Comparison of ENCODE assay signal across 13 cellular contexts in genomic region chr6:6613103-6613718, GRCh38. TPM values are rescaled to one million over a fixed set of nuclear protein-coding genes. Genes with fewer than 3 reads are reported as not detected.
A peak's percentile ranks its signal among the peaks of the same experiment; 100 is the strongest.
DNase-seq lines count a peak whose midpoint lies in the region; ATAC-seq and TF ChIP-seq lines count a peak whose summit lies in the region.
"Not testable (repeated sequence)": the region's sequence is repeated elsewhere in the genome, so short reads cannot be mapped to it uniquely, and the experiment has no call there.
"Had no signal": no experiment of that assay in that cellular context is flagged by ENCODE, and none has a peak within 500 bp of the region (broad histone marks: within the 10 kb centered on the region; RNA-seq: fewer than 3 reads in every experiment).

No MANE protein-coding gene starts in this region.

- H3K9me3 ChIP-seq in CD4-positive, alpha-beta memory T cell (ENCODE audit: control insufficient read depth in 1 of 2, low read length in 2 of 2), result not testable (repeated sequence)

- POLR2A ChIA-PET in CD4-positive, alpha-beta memory T cell (lab: Charles Lee; ENCODE audit: partially characterized antibody), result interaction anchor here (0.9 to 3.2 kb wide), 8 partner anchors 9 to 64 kb away, joined by 3 to 18 read pairs (median 6); partner anchors contain the start of gene LY86
- POLR2A ChIA-PET in T-cell (lab: Charles Lee), result interaction anchor here in 1 of 2 donors (0.6 to 1.6 kb wide), 4 partner anchors 20 to 1206 kb away, joined by 4 to 6 read pairs (median 4); no protein-coding TSS in a partner anchor
- POLR2A ChIA-PET in activated CD4-positive, alpha-beta memory T cell treated with anti-CD3 and anti-CD28 coated beads, Interleukin-2, amount 10 ng/mL, durations not matched to agents 7 days and 5 days (lab: Charles Lee), result interaction anchor here (1.1 to 5.0 kb wide), 9 partner anchors 8 to 495 kb away, joined by 3 to 42 read pairs (median 6); partner anchors contain the start of gene RREB1

- H3K4me3 Mint-ChIP-seq in CD4-positive, alpha-beta memory T cell, result peak overlapping the region in 4 of 8 donors; percentile 12 to 89 (median 84)
- peak overlapping the region in 1 of 3 donors; percentile 84 for H3K4me3 Mint-ChIP-seq in T-cell
- H3K4me3 Mint-ChIP-seq in activated CD4-positive, alpha-beta memory T cell treated with anti-CD3 and anti-CD28 coated beads, Interleukin-2, amount 10 ng/mL, durations not matched to agents 7 days and 5 days; natural killer cell: not testable (repeated sequence)
- peak overlapping the region; percentile 68 for H3K4me3 Mint-ChIP-seq in activated naive CD4-positive, alpha-beta T cell treated with anti-CD3 and anti-CD28 coated beads, Interleukin-2, amount 10 ng/mL, durations not matched to agents 7 days and 5 days

- not testable (repeated sequence) for TF ChIP-seq CTCF in dorsolateral prefrontal cortex (IDR thresholded peaks at IDR 0.05 in 54 of 56, conservative IDR thresholded peaks at IDR 0.05 in 2 of 56; ENCODE audit: low read depth in 1 of 56, partially characterized antibody in 56 of 56); natural killer cell (IDR thresholded peaks at IDR 0.05)

- ATAC-seq in T-cell (replicated peaks in 1 of 4); natural killer cell: not testable (repeated sequence)

- H3K27ac ChIP-seq in CD4-positive, alpha-beta memory T cell (ENCODE audit: low read depth, low read length), result not testable (repeated sequence)
- peak overlapping the region in 36 of 59 donors; percentile 4 to 89 (median 57) for H3K27ac ChIP-seq in dorsolateral prefrontal cortex

- H3K4me1 ChIP-seq in CD4-positive, alpha-beta memory T cell (ENCODE audit: insufficient read depth, low read length), result peaks cover 77% of the 10 kb centered on the region

- CTCF ChIA-PET in CD4-positive, alpha-beta memory T cell (lab: Charles Lee; ENCODE audit: partially characterized antibody), result interaction anchor here (0.9 to 5.9 kb wide), 4 partner anchors 20 to 64 kb away, joined by 3 to 37 read pairs (median 3); no protein-coding TSS in a partner anchor
- CTCF ChIA-PET in T-cell (lab: Charles Lee), result interaction anchor here in 1 of 2 donors (1.4 kb wide), 1 partner anchor 56 kb away, joined by 4 read pairs; no protein-coding TSS in a partner anchor
- CTCF ChIA-PET in activated CD4-positive, alpha-beta memory T cell treated with anti-CD3 and anti-CD28 coated beads, Interleukin-2, amount 10 ng/mL, durations not matched to agents 7 days and 5 days (lab: Charles Lee), result interaction anchor here (0.6 to 2.2 kb wide), 8 partner anchors 38 to 501 kb away, joined by 3 to 7 read pairs (median 4); no protein-coding TSS in a partner anchor
- CTCF ChIA-PET in activated naive CD4-positive, alpha-beta T cell treated with anti-CD3 and anti-CD28 coated beads, Interleukin-2, amount 10 ng/mL, durations not matched to agents 7 days and 5 days (lab: Charles Lee), result interaction anchor here (1.2 to 1.8 kb wide), 4 partner anchors 10 to 54 kb away, joined by 3 to 5 read pairs (median 4); no protein-coding TSS in a partner anchor

- intact Hi-C loops in CD4-positive, alpha-beta memory T cell (cut with micrococcal nuclease), result loop anchor here (10.0 kb wide), 2 partner anchors 492 to 1838 kb away; partner anchors contain the start of genes CDYL and RREB1
- intact Hi-C loops in dorsolateral prefrontal cortex (cut with DNase I), result loop anchor here in 1 of 2 donors (5.0 kb wide), 1 partner anchor 56 kb away; no protein-coding TSS in a partner anchor
- intact Hi-C loops in natural killer cell (cut with micrococcal nuclease), result loop anchor here (2.0 kb wide), 1 partner anchor 46 kb away; no protein-coding TSS in a partner anchor

- not testable (repeated sequence) for H3K4me3 ChIP-seq in CD4-positive, alpha-beta memory T cell (ENCODE audit: low read length in 2 of 2); dorsolateral prefrontal cortex

- H3K36me3 ChIP-seq in CD4-positive, alpha-beta memory T cell (ENCODE audit: insufficient read depth, low read length), result not testable (repeated sequence)

- peaks cover 46 to 84% (median 67%) of the 10 kb centered on the region in 4 donors for H3K4me1 Mint-ChIP-seq in CD4-positive, alpha-beta memory T cell
- H3K4me1 Mint-ChIP-seq in T-cell (peaks cover 78 to 85% (median 81%) of the 10 kb centered on the region in 3 donors), natural killer cell (peaks cover 48 to 49% of the 10 kb centered on the region in 2 donors)
- H3K4me1 Mint-ChIP-seq in activated CD4-positive, alpha-beta memory T cell treated with anti-CD3 and anti-CD28 coated beads, Interleukin-2, amount 10 ng/mL, durations not matched to agents 7 days and 5 days, result peaks cover 73% of the 10 kb centered on the region
- peaks cover 95% of the 10 kb centered on the region for H3K4me1 Mint-ChIP-seq in activated naive CD4-positive, alpha-beta T cell treated with anti-CD3 and anti-CD28 coated beads, Interleukin-2, amount 10 ng/mL, durations not matched to agents 7 days and 5 days

- H3K36me3 Mint-ChIP-seq in CD4-positive, alpha-beta memory T cell; T-cell; natural killer cell: not testable (repeated sequence)
- peaks cover 25% of the 10 kb centered on the region for H3K36me3 Mint-ChIP-seq in activated CD4-positive, alpha-beta memory T cell treated with anti-CD3 and anti-CD28 coated beads, Interleukin-2, amount 10 ng/mL, durations not matched to agents 7 days and 5 days (ENCODE audit: low read depth)
- H3K36me3 Mint-ChIP-seq in activated naive CD4-positive, alpha-beta T cell treated with anti-CD3 and anti-CD28 coated beads, Interleukin-2, amount 10 ng/mL, durations not matched to agents 7 days and 5 days, result peaks cover 52% of the 10 kb centered on the region

- H3K27me3 ChIP-seq in CD4-positive, alpha-beta memory T cell (ENCODE audit: insufficient read depth, low read length); dorsolateral prefrontal cortex: not testable (repeated sequence)

- not testable (repeated sequence) for H3K9me3 Mint-ChIP-seq in CD4-positive, alpha-beta memory T cell; T-cell; activated CD4-positive, alpha-beta memory T cell treated with anti-CD3 and anti-CD28 coated beads, Interleukin-2, amount 10 ng/mL, durations not matched to agents 7 days and 5 days; natural killer cell
- peaks cover 13% of the 10 kb centered on the region for H3K9me3 Mint-ChIP-seq in activated naive CD4-positive, alpha-beta T cell treated with anti-CD3 and anti-CD28 coated beads, Interleukin-2, amount 10 ng/mL, durations not matched to agents 7 days and 5 days

- H3K27me3 Mint-ChIP-seq in CD4-positive, alpha-beta memory T cell; T-cell; activated CD4-positive, alpha-beta memory T cell treated with anti-CD3 and anti-CD28 coated beads, Interleukin-2, amount 10 ng/mL, durations not matched to agents 7 days and 5 days; activated naive CD4-positive, alpha-beta T cell treated with anti-CD3 and anti-CD28 coated beads, Interleukin-2, amount 10 ng/mL, durations not matched to agents 7 days and 5 days; natural killer cell (ENCODE audit: low read depth in 2 of 2): not testable (repeated sequence)

- not testable (repeated sequence) for DNase-seq in CD4-positive, alpha-beta memory T cell; T-cell; activated CD4-positive, alpha-beta memory T cell treated with anti-CD3 and anti-CD28 coated beads, Interleukin-2, amount 10 ng/mL, durations not matched to agents 7 days and 5 days; activated naive CD4-positive, alpha-beta T cell treated with anti-CD3 and anti-CD28 coated beads, Interleukin-2, amount 10 ng/mL, durations not matched to agents 7 days and 5 days; dorsolateral prefrontal cortex; natural killer cell

- peak overlapping the region; percentile 36 to 97 (median 86) for H3K27ac Mint-ChIP-seq in CD4-positive, alpha-beta memory T cell
- H3K27ac Mint-ChIP-seq in T-cell (peak overlapping the region; percentile 49 to 70), natural killer cell (peak overlapping the region; percentile 80 to 83)
- peak overlapping the region; percentile 95 for H3K27ac Mint-ChIP-seq in activated CD4-positive, alpha-beta memory T cell treated with anti-CD3 and anti-CD28 coated beads, Interleukin-2, amount 10 ng/mL, durations not matched to agents 7 days and 5 days
- H3K27ac Mint-ChIP-seq in activated naive CD4-positive, alpha-beta T cell treated with anti-CD3 and anti-CD28 coated beads, Interleukin-2, amount 10 ng/mL, durations not matched to agents 7 days and 5 days, result peak overlapping the region; percentile 99

RNA-seq across cellular contexts. Expression of gene LY86, which starts 24.7 kb away (rescaled TPM):
- total RNA-seq in CD4-positive, alpha-beta memory T cell, result 1 to 10 TPM; 1.0 to 1.5 TPM
- polyA plus RNA-seq in CD4-positive, alpha-beta memory T cell, result 1 to 10 TPM; 1.5 to 4.6 TPM
- total RNA-seq in T-cell (1 to 10 TPM in 3 of 5 donors, under 1 TPM in 2; 0.54 to 3.6 (median 2.5) TPM), dorsolateral prefrontal cortex (10 to 100 TPM in 6 of 120 experiments, 1 to 10 TPM in 110, under 1 TPM in 3, not detected in 1; 0.71 to 18.3 (median 4.1) TPM), natural killer cell (1 to 10 TPM; 2.0 to 5.1 (median 2.2) TPM)
- total RNA-seq in activated CD4-positive, alpha-beta memory T cell treated with anti-CD3 and anti-CD28 coated beads, Interleukin-2, amount 10 ng/mL, durations not matched to agents 7 days and 5 days, result 1 to 10 TPM; 1.7 to 2.2 TPM
- total RNA-seq: Caco-2, H1, HT-29, IMR-90 had no signal
- polyA plus RNA-seq: A549, AG04450, BJ, H1, IMR-90 had no signal
